Comparison of ENCODE assay signal across 7 cellular contexts in genomic region chr5:175967471-175968372, GRCh38. TPM values are rescaled to one million over a fixed set of nuclear protein-coding genes. Genes with fewer than 3 reads are reported as not detected.
DNase-seq lines count a peak whose midpoint lies in the region; ATAC-seq, FAIRE-seq and TF ChIP-seq lines count a peak whose summit lies in the region.
"Not testable (repeated sequence)": the region's sequence is repeated elsewhere in the genome, so short reads cannot be mapped to it uniquely, and the experiment has no call there.

A gene with protein sequence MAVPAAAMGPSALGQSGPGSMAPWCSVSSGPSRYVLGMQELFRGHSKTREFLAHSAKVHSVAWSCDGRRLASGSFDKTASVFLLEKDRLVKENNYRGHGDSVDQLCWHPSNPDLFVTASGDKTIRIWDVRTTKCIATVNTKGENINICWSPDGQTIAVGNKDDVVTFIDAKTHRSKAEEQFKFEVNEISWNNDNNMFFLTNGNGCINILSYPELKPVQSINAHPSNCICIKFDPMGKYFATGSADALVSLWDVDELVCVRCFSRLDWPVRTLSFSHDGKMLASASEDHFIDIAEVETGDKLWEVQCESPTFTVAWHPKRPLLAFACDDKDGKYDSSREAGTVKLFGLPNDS (minus strand): TSS chr5:175968315. CDS start chr5:175968208, 107 bp downstream.

- DNase-seq in PC-9 (peak; percentile 58 to 82), lower lobe of right lung (peak; percentile 80)
- DNase-seq in activated T-cell treated with anti-CD3 and anti-CD28 coated beads, Interleukin-2, amount 50 U/mL, for 24 hours, result peak; percentile 87
- DNase-seq in stimulated activated CD4-positive, alpha-beta T cell treated with anti-CD3 and anti-CD28 coated beads, Interleukin-15, amount 100 ng/mL, for 1 hour (ENCODE audit: low read depth in 1 of 2, low spot score in 1 of 2), result peak; percentile 60 to 64

- not testable (repeated sequence) for H2AFZ ChIP-seq in PC-9

- H3K27ac Mint-ChIP-seq in activated T-cell treated with anti-CD3 and anti-CD28 coated beads, Interleukin-2, amount 50 U/mL, for 24 hours, result peak within 1 kb of the TSS; percentile 59

- not testable (repeated sequence) for H3K27me3 ChIP-seq in PC-9 (ENCODE audit: insufficient read depth, low read depth); lower lobe of right lung (ENCODE audit: low read depth)

- not testable (repeated sequence) for H3K27ac ChIP-seq in PC-9, lower lobe of right lung

- H3K79me2 ChIP-seq in PC-9 (ENCODE audit: low read depth), result not testable (repeated sequence)

- H3F3A ChIP-seq in PC-9 (ENCODE audit: insufficient read depth, low read depth), result not testable (repeated sequence)

- peak; percentile 45 for FAIRE-seq in endometrium (lab: Jason Lieb, UNC)

- BruUV-seq in PC-9 (replicated peaks; lab: Mats Ljungman, UMichigan), result not testable (repeated sequence)

- H3K9me2 ChIP-seq in PC-9 (ENCODE audit: insufficient read depth), result not testable (repeated sequence)

- H3K4me1 Mint-ChIP-seq in activated T-cell treated with anti-CD3 and anti-CD28 coated beads, Interleukin-2, amount 50 U/mL, for 24 hours (ENCODE audit: low read depth), result not testable (repeated sequence)

- POLR2A ChIA-PET in PC-9 (lab: Charles Lee; ENCODE audit: unreplicated experiment), result not testable (repeated sequence)

- H3K9me3 Mint-ChIP-seq in activated T-cell treated with anti-CD3 and anti-CD28 coated beads, Interleukin-2, amount 50 U/mL, for 24 hours, result not testable (repeated sequence)

- not testable (repeated sequence) for TF ChIP-seq CTCF in PC-9 (conservative IDR thresholded peaks at IDR 0.05); lower lobe of right lung (IDR thresholded peaks at IDR 0.05)

- peak within 1 kb of the TSS; percentile 66 for H3K4me2 ChIP-seq in PC-9

- H3K36me3 ChIP-seq in PC-9 (ENCODE audit: low read depth); lower lobe of right lung: not testable (repeated sequence)

- H3K4me1 ChIP-seq in PC-9 (replicated peaks; ENCODE audit: insufficient read depth); lower lobe of right lung: not testable (repeated sequence)

- H3K9me3 ChIP-seq in PC-9 (ENCODE audit: insufficient read depth, low read depth); lower lobe of right lung: not testable (repeated sequence)

- H3K4me3 Mint-ChIP-seq in activated T-cell treated with anti-CD3 and anti-CD28 coated beads, Interleukin-2, amount 50 U/mL, for 24 hours, result peak within 1 kb of the TSS; percentile 86

- ATAC-seq in GM18907 (IDR thresholded peaks at IDR 0.05; ENCODE audit: unreplicated experiment) (peak; percentile 98), HG02973 (IDR thresholded peaks at IDR 0.05; ENCODE audit: unreplicated experiment) (peak; percentile 93), lower lobe of right lung (peak; percentile 100)

- CTCF ChIA-PET in PC-9 (lab: Charles Lee), result not testable (repeated sequence)

- peaks cover 15% of the 10 kb centered on the region for H3K36me3 Mint-ChIP-seq in activated T-cell treated with anti-CD3 and anti-CD28 coated beads, Interleukin-2, amount 50 U/mL, for 24 hours (ENCODE audit: low read depth)

- intact Hi-C loops in PC-9 (cut with micrococcal nuclease; ENCODE audit: unreplicated experiment); lower lobe of right lung (cut with DNase I): not testable (repeated sequence)

- H3K27me3 Mint-ChIP-seq in activated T-cell treated with anti-CD3 and anti-CD28 coated beads, Interleukin-2, amount 50 U/mL, for 24 hours, result not testable (repeated sequence)

- H3K4me3 ChIP-seq in PC-9, result peak within 1 kb of the TSS; percentile 93
- H3K4me3 ChIP-seq in lower lobe of right lung, result peak within 1 kb of the TSS; percentile 63

- not testable (repeated sequence) for H4K20me1 ChIP-seq in PC-9 (ENCODE audit: insufficient read depth)

RNA-seq across cellular contexts. Expression of the gene that starts here (rescaled TPM):
- total RNA-seq in PC-9 (2021) (82.5 and 83.7 TPM in 2 replicates), lower lobe of right lung (21.6 TPM)
